1 cellular context compared by ENCODE assay signal in the genomic region with DNA sequence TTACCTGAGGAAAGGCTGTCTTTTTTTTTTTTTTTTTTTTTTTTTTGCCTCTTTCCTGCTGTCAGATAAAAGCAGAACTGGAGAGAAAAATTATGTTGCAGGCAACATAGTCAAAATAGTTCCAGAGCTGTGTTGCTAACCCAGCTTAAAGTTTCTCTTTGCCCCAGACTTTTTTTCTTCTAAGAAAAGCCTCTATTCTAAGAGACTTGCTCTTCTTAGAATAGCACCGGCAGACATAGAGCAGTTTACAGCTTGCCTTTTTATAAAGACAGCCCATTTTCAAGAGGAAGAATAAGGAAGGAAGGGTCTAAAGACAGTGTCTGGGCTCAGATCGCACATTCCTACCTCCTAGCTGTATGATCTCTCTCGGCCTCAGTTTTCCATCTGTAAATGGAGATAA.
TF ChIP-seq lines count a peak whose summit lies in the region.

No MANE protein-coding gene starts in this region.

TF ChIP-seq in IMR-90, 13 proteins besides CTCF, POLR2A, EP300 and RAD21:
- TF ChIP-seq RCOR1 (IDR thresholded peaks at IDR 0.05; ENCODE audit: insufficient replicate concordance, low read length) (no peak), CEBPB (IDR thresholded peaks at IDR 0.05; ENCODE audit: low read depth, low read length) (no peak), BHLHE40 (IDR thresholded peaks at IDR 0.05; ENCODE audit: low read depth, low read length) (no peak), MAZ (IDR thresholded peaks at IDR 0.05; ENCODE audit: borderline replicate concordance, low read depth, low read length) (no peak), FOS (IDR thresholded peaks at IDR 0.05; ENCODE audit: low read depth, low read length) (no peak), NFE2L2 (IDR thresholded peaks at IDR 0.05; ENCODE audit: low read depth, low read length) (no peak), MAFK (IDR thresholded peaks at IDR 0.05; ENCODE audit: low read depth, low read length) (no peak), SMC3 (IDR thresholded peaks at IDR 0.05; ENCODE audit: low read depth, low read length) (no peak), CHD1 (IDR thresholded peaks at IDR 0.05; ENCODE audit: low read depth, low read length) (no peak), MXI1 (IDR thresholded peaks at IDR 0.05; ENCODE audit: borderline replicate concordance, low read depth, low read length) (no peak), RFX5 (IDR thresholded peaks at IDR 0.05; ENCODE audit: low read depth, low read length) (no peak)
- TF ChIP-seq, protein P1, sequence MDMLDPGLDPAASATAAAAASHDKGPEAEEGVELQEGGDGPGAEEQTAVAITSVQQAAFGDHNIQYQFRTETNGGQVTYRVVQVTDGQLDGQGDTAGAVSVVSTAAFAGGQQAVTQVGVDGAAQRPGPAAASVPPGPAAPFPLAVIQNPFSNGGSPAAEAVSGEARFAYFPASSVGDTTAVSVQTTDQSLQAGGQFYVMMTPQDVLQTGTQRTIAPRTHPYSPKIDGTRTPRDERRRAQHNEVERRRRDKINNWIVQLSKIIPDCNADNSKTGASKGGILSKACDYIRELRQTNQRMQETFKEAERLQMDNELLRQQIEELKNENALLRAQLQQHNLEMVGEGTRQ (IDR thresholded peaks at IDR 0.05; ENCODE audit: low read depth, low read length): no peak
- TF ChIP-seq, protein P2, sequence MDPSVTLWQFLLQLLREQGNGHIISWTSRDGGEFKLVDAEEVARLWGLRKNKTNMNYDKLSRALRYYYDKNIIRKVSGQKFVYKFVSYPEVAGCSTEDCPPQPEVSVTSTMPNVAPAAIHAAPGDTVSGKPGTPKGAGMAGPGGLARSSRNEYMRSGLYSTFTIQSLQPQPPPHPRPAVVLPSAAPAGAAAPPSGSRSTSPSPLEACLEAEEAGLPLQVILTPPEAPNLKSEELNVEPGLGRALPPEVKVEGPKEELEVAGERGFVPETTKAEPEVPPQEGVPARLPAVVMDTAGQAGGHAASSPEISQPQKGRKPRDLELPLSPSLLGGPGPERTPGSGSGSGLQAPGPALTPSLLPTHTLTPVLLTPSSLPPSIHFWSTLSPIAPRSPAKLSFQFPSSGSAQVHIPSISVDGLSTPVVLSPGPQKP (IDR thresholded peaks at IDR 0.05; ENCODE audit: borderline replicate concordance, low read depth, low read length): no peak
TF ChIP-seq in IMR-90: peak in this region for 0.
